ENCODE assay signal across 8 cellular contexts in the genomic region with DNA sequence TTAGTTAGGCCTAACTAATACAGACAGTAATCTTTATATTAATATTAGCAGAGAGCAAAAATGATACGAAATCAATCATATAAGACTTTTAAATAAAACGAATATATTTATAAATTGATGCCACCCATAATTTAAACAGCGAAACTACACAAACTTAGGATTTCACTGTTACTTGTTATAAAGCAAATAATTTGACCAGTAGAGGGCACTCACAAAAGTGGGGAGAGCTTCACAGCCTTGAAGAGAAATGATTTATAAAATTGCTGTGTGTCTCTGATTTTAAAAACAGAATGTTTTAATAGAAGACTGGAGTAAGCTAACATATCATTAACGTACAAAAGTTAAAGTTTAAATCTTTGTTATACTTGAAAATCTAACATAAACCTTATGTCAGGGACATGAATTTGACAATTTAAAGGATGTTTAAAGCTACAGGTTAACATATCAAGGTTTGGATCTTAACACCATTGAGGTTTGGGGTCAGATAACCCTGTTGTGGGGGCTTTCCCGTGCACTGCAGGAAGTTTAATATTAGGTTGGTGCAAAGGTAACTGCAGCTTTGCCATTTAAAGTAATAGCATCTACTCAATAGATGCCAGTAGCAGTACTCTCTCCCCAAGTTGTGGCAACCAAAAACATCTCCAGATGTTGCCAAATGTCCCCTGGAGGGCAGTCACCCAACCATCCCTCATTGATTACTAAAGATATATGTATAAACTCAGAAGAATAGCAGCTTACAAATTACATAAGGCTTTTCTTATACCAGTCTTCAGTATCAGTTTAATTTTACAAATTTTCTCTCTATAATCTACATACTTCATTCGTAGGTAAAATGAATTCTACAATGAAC. TPM values are rescaled to one million over a fixed set of nuclear protein-coding genes. Genes with fewer than 3 reads are reported as not detected.
DNase-seq lines count a peak whose midpoint lies in the region; ATAC-seq and TF ChIP-seq lines count a peak whose summit lies in the region.

No MANE protein-coding gene starts in this region.

- H3K79me2 ChIP-seq in ACC112 (ENCODE audit: control insufficient read depth, insufficient read depth, low read length, unreplicated experiment) (peaks cover 45% of the 10 kb centered on the region), neural progenitor cell (ENCODE audit: low read depth) (peaks cover 76% of the 10 kb centered on the region)

- H3K27me3 Mint-ChIP-seq in neural progenitor cell (ENCODE audit: insufficient read depth, low read depth) = no peaks in the 10 kb centered on the region

- peak; percentile 46 for DNase-seq in EL
- DNase-seq in SHP77 (lab: John Stamatoyannopoulos, UW) = peak; percentile 6 to 7
- no peak for DNase-seq in epithelial cell of proximal tubule (ENCODE audit: low read depth)
- peak; percentile 51 for DNase-seq in neural progenitor cell (ENCODE audit: low spot score)
- DNase-seq in NCI-H187 (lab: John Stamatoyannopoulos, UW) = no peak
- DNase-seq in mesenteric fat pad (ENCODE audit: low spot score) = no peak

- H3K36me3 Mint-ChIP-seq in neural progenitor cell = peaks cover 22% of the 10 kb centered on the region

- no peaks in the 10 kb centered on the region for H3K27me3 ChIP-seq in ACC112 (ENCODE audit: insufficient read depth, low read length)
- H3K27me3 ChIP-seq in neural progenitor cell = no peaks in the 10 kb centered on the region

- no peaks in the 10 kb centered on the region for H3K4me1 Mint-ChIP-seq in neural progenitor cell

- H3K9me3 Mint-ChIP-seq in neural progenitor cell = no peaks in the 10 kb centered on the region

- TF ChIP-seq CTCF in epithelial cell of proximal tubule (conservative IDR thresholded peaks at IDR 0.05; ENCODE audit: low read depth, low read length) = peak; percentile 69
- peak; percentile 73 for TF ChIP-seq CTCF in neural progenitor cell (IDR thresholded peaks at IDR 0.05)

- H3K4me3 ChIP-seq in ACC112 (ENCODE audit: low read depth, low read length) = no peak overlapping the region
- no peak overlapping the region for H3K4me3 ChIP-seq in epithelial cell of proximal tubule (ENCODE audit: low read depth, low read length)
- H3K4me3 ChIP-seq in neural progenitor cell = no peak overlapping the region

- H3K27ac ChIP-seq in ACC112 (ENCODE audit: low read depth, low read length) = peak overlapping the region; percentile 23; the same call in 1 of the 2 replicates
- H3K27ac ChIP-seq in neural progenitor cell = no peak overlapping the region

- H3K4me3 Mint-ChIP-seq in neural progenitor cell = no peak overlapping the region

- H3K4me1 ChIP-seq in ACC112 (ENCODE audit: control insufficient read depth, insufficient read depth, low read length, unreplicated experiment) (peaks cover 15% of the 10 kb centered on the region), neural progenitor cell (peaks cover 2% of the 10 kb centered on the region)

- H3F3A ChIP-seq in neural progenitor cell (ENCODE audit: low read depth) = peaks cover 3% of the 10 kb centered on the region

- H3K27ac Mint-ChIP-seq in neural progenitor cell = no peak overlapping the region

- H3K9ac ChIP-seq in neural progenitor cell = no peak overlapping the region

- H3K4me2 ChIP-seq in neural progenitor cell = no peak overlapping the region

- H4K20me1 ChIP-seq in neural progenitor cell (ENCODE audit: low read depth) = peaks cover 46% of the 10 kb centered on the region

- H2AFZ ChIP-seq in ACC112 (ENCODE audit: low read length, unreplicated experiment) = no peak overlapping the region
- H2AFZ ChIP-seq in neural progenitor cell (replicated peaks) = no peak overlapping the region

- H3K9me3 ChIP-seq in neural progenitor cell (ENCODE audit: low read depth) = no peaks in the 10 kb centered on the region

- peak; percentile 58 for ATAC-seq in HG03342 (IDR thresholded peaks at IDR 0.05; ENCODE audit: unreplicated experiment)

- peaks cover 6% of the 10 kb centered on the region; the same call in 1 of the 2 replicates for H3K36me3 ChIP-seq in ACC112 (ENCODE audit: insufficient read depth, low read length)
- H3K36me3 ChIP-seq in neural progenitor cell = peaks cover 13% of the 10 kb centered on the region

RNA-seq across cellular contexts. Expression of a gene that starts 9.3 kb away (rescaled TPM):
- total RNA-seq in epithelial cell of proximal tubule = 12.9 and 15.3 TPM in 2 replicates
- 33.1 and 49.9 TPM in 2 replicates for total RNA-seq in neural progenitor cell (ENCODE audit: low replicate concordance)
- total RNA-seq in mesenteric fat pad = 18.7 TPM

RNA-seq across cellular contexts. Expression of a gene that starts 46.4 kb away (rescaled TPM):
- total RNA-seq in epithelial cell of proximal tubule (11.4 and 16.6 TPM in 2 replicates), neural progenitor cell (ENCODE audit: low replicate concordance) (24.8 and 57.7 TPM in 2 replicates), mesenteric fat pad (20.4 TPM)

RNA-seq across cellular contexts. Expression of a gene that starts 46.4 kb away (rescaled TPM):
- total RNA-seq in epithelial cell of proximal tubule (not detected in 2 replicates), neural progenitor cell (ENCODE audit: low replicate concordance) (0.68 and 1.1 TPM in 2 replicates), mesenteric fat pad (not detected)

Comparison
In these comparisons a context has a peak if more than half of its experiments do, and no peak if none do; other contexts are left out.
1. DNase-seq: peak in EL (single experiment), SHP77 (2 of 2) and neural progenitor cell (single experiment); none in epithelial cell of proximal tubule (single experiment), NCI-H187 (0 of 2) and mesenteric fat pad (single experiment).